In genomic region chr14:35046048-35046750, GRCh38 we compare ENCODE assay signal across 8 cellular contexts. TPM values are rescaled to one million over a fixed set of nuclear protein-coding genes. Genes with fewer than 3 reads are reported as not detected.
DNase-seq lines count a peak whose midpoint lies in the region; ATAC-seq, FAIRE-seq and TF ChIP-seq lines count a peak whose summit lies in the region.

Gene FAM177A1, plus strand, starts transcription at chr14:35046272. Its CDS starts 192 bp downstream, at chr14:35046464.

- H3K27ac ChIP-seq in CD4-positive, CD25-positive, alpha-beta regulatory T cell (ENCODE audit: insufficient read depth, low read length, poor library complexity, severe bottlenecking) = peak within 1 kb of the TSS; percentile 97
- H3K27ac ChIP-seq in HepG2 (ENCODE audit: extremely low read length, insufficient read depth, low read length) = peak within 1 kb of the TSS; percentile 82

- H3K4me3 ChIP-seq in CD4-positive, CD25-positive, alpha-beta regulatory T cell (ENCODE audit: low read depth, low read length) = peak within 1 kb of the TSS; percentile 97
- peak within 1 kb of the TSS; percentile 81 to 96 (median 90) for H3K4me3 ChIP-seq in HepG2 (replicated peaks in 1 of 3; ENCODE audit: insufficient read depth in 1 of 3, low read depth in 2 of 3, low read length in 3 of 3)

- CTCF ChIA-PET in HepG2 (lab: Yijun Ruan, JAX; ENCODE audit: low intra/inter-chr PET ratio, low total read pairs) = no interaction called here

- no peaks in the 10 kb centered on the region for H4K20me1 ChIP-seq in HepG2 (ENCODE audit: insufficient read depth, low read length)

- peak; percentile 48 for TF ChIP-seq CTCF in HepG2 (CRISPR knock-in tag; IDR thresholded peaks at IDR 0.05)

- no peaks in the 10 kb centered on the region for H3K27me3 Mint-ChIP-seq in CD4-positive, CD25-positive, alpha-beta regulatory T cell

- no peak for FAIRE-seq in HepG2 (lab: Jason Lieb, UNC)

- H2AFZ ChIP-seq in HepG2 (ENCODE audit: low read length) = peak within 1 kb of the TSS; percentile 97

- peaks cover 17 to 41% (median 29%) of the 10 kb centered on the region in 4 donors for H3K4me1 Mint-ChIP-seq in CD4-positive, CD25-positive, alpha-beta regulatory T cell

- in situ Hi-C loops in HepG2 (cut with HindIII; ENCODE audit: extremely low pct_ligation_motif_present, low pct_unique_long_range_greater_than_20kb) = loop anchor here (5.0 kb wide), 1 partner anchor 64 kb away; the partner anchor contains the start of gene SRP54

- POLR2A ChIA-PET in HepG2 (lab: Yijun Ruan, JAX) = interaction anchor here (0.8 to 3.4 kb wide), 37 partner anchors 9 to 763 kb away, joined by 3 to 101 read pairs (median 5); partner anchors contain the start of genes BAZ1A, NFKBIA, PPP2R3C and PRORP

- WGBS in HepG2 (ENCODE audit: low lambda C conversion rate) = under 1% methylated on average over 70 of the region's 77 CpGs

- ATAC-seq in CD4-positive, CD25-positive, alpha-beta regulatory T cell (ENCODE audit: low read depth in 2 of 2) = peak; percentile 91 to 93
- peak; percentile 95 for ATAC-seq in GM19452 (IDR thresholded peaks at IDR 0.05; ENCODE audit: unreplicated experiment)
- ATAC-seq in HG03575 (IDR thresholded peaks at IDR 0.05; ENCODE audit: extremely low read depth, insufficient number of reproducible peaks, low FRiP score, unreplicated experiment) = peak; percentile 78
- ATAC-seq in HepG2 = peak; percentile 97

- H3K79me2 ChIP-seq in HepG2 (ENCODE audit: insufficient read depth, low read length) = peaks cover 19% of the 10 kb centered on the region

- H3K9me3 Mint-ChIP-seq in CD4-positive, CD25-positive, alpha-beta regulatory T cell = no peaks in the 10 kb centered on the region

- TF ChIP-seq POLR2A in HepG2 (IDR thresholded peaks at IDR 0.05; ENCODE audit: insufficient read depth in 1 of 2, low read depth in 2 of 2, low read length in 2 of 2) = peak; percentile 93 to 96

- DNase-seq in CD4-positive, CD25-positive, alpha-beta regulatory T cell = peak; percentile 99
- DNase-seq in NCI-H82 (lab: John Stamatoyannopoulos, UW) (peak; percentile 96), dermis blood vessel endothelial cell (peak; percentile 99), HepG2 (ENCODE audit: low spot score) (peak; percentile 99)
- peak; percentile 99 for DNase-seq in activated CD4-positive, alpha-beta T cell treated with anti-CD3 and anti-CD28 coated beads, Interleukin-2, amount 50 U/mL, for 48 hours
- peak; percentile 97 for DNase-seq in stimulated activated CD4-positive, alpha-beta T cell treated with anti-CD3 and anti-CD28 coated beads, Interleukin-2, amount 100 ng/mL, for 48 hours

- peak within 1 kb of the TSS; percentile 88 to 99 (median 92) for H3K4me3 Mint-ChIP-seq in CD4-positive, CD25-positive, alpha-beta regulatory T cell

- peaks cover 4% of the 10 kb centered on the region for H3K36me3 ChIP-seq in CD4-positive, CD25-positive, alpha-beta regulatory T cell (ENCODE audit: control insufficient read depth, insufficient read depth, low read length)
- peaks cover 0 to 4% of the 10 kb centered on the region in 2 experiments; a peak in 1 of 5 replicates for H3K36me3 ChIP-seq in HepG2 (replicated peaks in 1 of 2; ENCODE audit: control insufficient read depth in 1 of 2, insufficient read depth in 2 of 2, low read length in 2 of 2)

- H3K4me2 ChIP-seq in HepG2 (ENCODE audit: low read depth, low read length) = peak within 1 kb of the TSS; percentile 96

- BruUV-seq in HepG2 (replicated peaks; lab: Mats Ljungman, UMichigan) = no TSS peak

- H3K9me3 ChIP-seq in CD4-positive, CD25-positive, alpha-beta regulatory T cell (ENCODE audit: control insufficient read depth in 2 of 2, low read length in 2 of 2) = no peaks in the 10 kb centered on the region
- no peaks in the 10 kb centered on the region for H3K9me3 ChIP-seq in HepG2 (ENCODE audit: low read length)

- H3K27ac Mint-ChIP-seq in CD4-positive, CD25-positive, alpha-beta regulatory T cell = peak within 1 kb of the TSS; percentile 95 to 100 (median 98)

- peak in 1 of 2 experiments; percentile 44; a peak in 2 of 4 replicates for TF ChIP-seq EP300 in HepG2 (IDR thresholded peaks at IDR 0.05; ENCODE audit: low read depth in 2 of 2, low read length in 2 of 2)
- peak; percentile 41; the same call in 1 of the 2 replicates for TF ChIP-seq EP300 in HepG2 (CRISPR knock-in tag; IDR thresholded peaks at IDR 0.05; ENCODE audit: borderline replicate concordance)

- peaks cover 6% of the 10 kb centered on the region for H3K36me3 Mint-ChIP-seq in CD4-positive, CD25-positive, alpha-beta regulatory T cell

- peaks cover 21% of the 10 kb centered on the region for H3K4me1 ChIP-seq in CD4-positive, CD25-positive, alpha-beta regulatory T cell (ENCODE audit: control insufficient read depth, insufficient read depth, low read length, poor library complexity, severe bottlenecking)
- peaks cover 52% of the 10 kb centered on the region for H3K4me1 ChIP-seq in HepG2 (ENCODE audit: insufficient read depth, low read length)

- TF ChIP-seq RAD21 in HepG2 (CRISPR knock-in tag; IDR thresholded peaks at IDR 0.05) = peak; percentile 72

- peak within 1 kb of the TSS; percentile 91 for H3K9ac ChIP-seq in HepG2 (ENCODE audit: insufficient read depth, low read depth, low read length)

- H3K27me3 ChIP-seq in CD4-positive, CD25-positive, alpha-beta regulatory T cell (ENCODE audit: control insufficient read depth, insufficient read depth, low read length) = no peaks in the 10 kb centered on the region
- no peaks in the 10 kb centered on the region; a peak in 1 of 5 replicates for H3K27me3 ChIP-seq in HepG2 (ENCODE audit: control insufficient read depth in 1 of 2, insufficient read depth in 2 of 2, low read length in 2 of 2)

- intact Hi-C loops in HepG2 (cut with micrococcal nuclease; ENCODE audit: unreplicated experiment) = loop anchor here (1.0 to 10.0 kb wide), 7 partner anchors 32 to 759 kb away; partner anchors contain the start of genes PRORP, PSMA6, RALGAPA1 and SRP54

TF ChIP-seq in HepG2, 621 proteins besides CTCF, POLR2A, EP300 and RAD21 (continues in another document):
- TF ChIP-seq ZGPAT (CRISPR knock-in tag; IDR thresholded peaks at IDR 0.05) (peak; percentile 99), U2AF1 (optimal IDR thresholded peaks at IDR 0.05; ENCODE audit: low read depth, low read length) (no peak), ZNF788 (CRISPR knock-in tag; IDR thresholded peaks at IDR 0.05; ENCODE audit: borderline replicate concordance) (peak; percentile 97; the same call in 1 of the 2 replicates), ZKSCAN1 (IDR thresholded peaks at IDR 0.05; ENCODE audit: low read length) (peak; percentile 44; the same call in 1 of the 2 replicates), ATF1 (CRISPR knock-in tag; IDR thresholded peaks at IDR 0.05) (no peak; the same call in 1 of the 2 replicates), ZNF136 (CRISPR knock-in tag; IDR thresholded peaks at IDR 0.05; ENCODE audit: low read depth) (no peak; the same call in none of the 2 replicates), ZNF230 (CRISPR knock-in tag; IDR thresholded peaks at IDR 0.05) (peak; percentile 99), ZNF263 (CRISPR knock-in tag; IDR thresholded peaks at IDR 0.05) (peak; percentile 80; the same call in 1 of the 2 replicates), MYNN (CRISPR knock-in tag; IDR thresholded peaks at IDR 0.05; ENCODE audit: low read depth) (peak; percentile 80; the same call in 1 of the 2 replicates), ZNF576 (CRISPR knock-in tag; IDR thresholded peaks at IDR 0.05) (peak; percentile 93), ONECUT2 (CRISPR knock-in tag; IDR thresholded peaks at IDR 0.05) (peak; percentile 49; the same call in 1 of the 2 replicates), TMF1 (CRISPR knock-in tag; IDR thresholded peaks at IDR 0.05; ENCODE audit: low read depth) (peak; percentile 93; the same call in 1 of the 2 replicates)

RNA-seq across cellular contexts. Expression of gene FAM177A1, which starts in this region (rescaled TPM):
- total RNA-seq in CD4-positive, CD25-positive, alpha-beta regulatory T cell = 152 TPM
- polyA plus RNA-seq in CD4-positive, CD25-positive, alpha-beta regulatory T cell = 10 to 100 TPM; 51.5 to 65.4 (median 57.7) TPM
- total RNA-seq in dermis blood vessel endothelial cell (43.1 and 48.8 TPM in 2 replicates), HepG2 (2016; rRNA removed; fragmentation: Illumina TruSeq; extraction: Trizol) (116 and 119 TPM in 2 replicates)
- total RNA-seq in HepG2 (2016; cell fraction: cytosol; rRNA removed; fragmentation: Illumina TruSeq; extraction: Trizol; ENCODE audit: low read depth) = 259 and 291 TPM in 2 replicates
- total RNA-seq in HepG2 (2016; cell fraction: insoluble cytoplasmic fraction; rRNA removed; fragmentation: Illumina TruSeq; extraction: Trizol) = 102 and 128 TPM in 2 replicates
- total RNA-seq in HepG2 (2016; cell fraction: membrane; rRNA removed; fragmentation: Illumina TruSeq; extraction: Trizol) = 219 and 242 TPM in 2 replicates
- total RNA-seq in HepG2 (2016; cell fraction: nucleus; rRNA removed; fragmentation: Illumina TruSeq; extraction: Trizol) = 53.1 and 62.5 TPM in 2 replicates
- 69.0 and 72.9 TPM in 2 replicates for polyA plus RNA-seq in HepG2 (2011; rRNA removed)
- polyA plus RNA-seq in HepG2 (2011; cell fraction: cytosol; rRNA removed) = 43.1 and 47.2 TPM in 2 replicates
- polyA plus RNA-seq in HepG2 (2011; cell fraction: nucleus; rRNA removed) = 20.3 and 24.8 TPM in 2 replicates
- polyA plus RNA-seq in HepG2 (2012) = 70.8 and 90.1 TPM in 2 replicates
- 323 and 351 TPM in 2 replicates for polyA plus RNA-seq in HepG2 (2016; cell fraction: cytosol; fragmentation: Illumina TruSeq; extraction: Trizol; ENCODE audit: low read depth)
- 125 and 131 TPM in 2 replicates for polyA plus RNA-seq in HepG2 (2016; cell fraction: insoluble cytoplasmic fraction; fragmentation: Illumina TruSeq; extraction: Trizol; ENCODE audit: low read depth)
- polyA plus RNA-seq in HepG2 (2016; cell fraction: membrane; fragmentation: Illumina TruSeq; extraction: Trizol; ENCODE audit: low read depth) = 209 and 229 TPM in 2 replicates
- 115 and 136 TPM in 2 replicates for polyA plus RNA-seq in HepG2 (2016; cell fraction: nucleus; fragmentation: Illumina TruSeq; extraction: Trizol; ENCODE audit: insufficient read depth, low read depth)
- 20.6 and 34.4 TPM in 2 replicates for polyA minus RNA-seq in HepG2 (2011; rRNA and poly(A)+ RNA removed; ENCODE audit: low replicate concordance)
- polyA minus RNA-seq in HepG2 (2011; cell fraction: cytosol; rRNA and poly(A)+ RNA removed) = 25.4 and 27.2 TPM in 2 replicates
- polyA minus RNA-seq in HepG2 (2011; cell fraction: nucleus; rRNA and poly(A)+ RNA removed) = 36.1 and 40.7 TPM in 2 replicates

Comparison
In these comparisons a context has a peak if more than half of its experiments do, and no peak if none do; other contexts are left out.
1. Peak in every context shown above with its lines: DNase-seq, ATAC-seq, H3K4me3 ChIP-seq and H3K27ac ChIP-seq.